ENCODE assay signal across 16 cellular contexts in genomic region chr3:67459796-67460195, GRCh38.
DNase-seq lines count a peak whose midpoint lies in the region; ATAC-seq and TF ChIP-seq lines count a peak whose summit lies in the region.
"Had no signal": no experiment of that assay in that cellular context is flagged by ENCODE, and none has a peak within 500 bp of the region (broad histone marks: within the 10 kb centered on the region; RNA-seq: fewer than 3 reads in every experiment).

No MANE protein-coding gene starts in this region.

- no peaks in the 10 kb centered on the region for H3K27me3 Mint-ChIP-seq in osteocyte (ENCODE audit: unreplicated experiment)
- H3K27me3 Mint-ChIP-seq: B cell had no signal

- no peaks in the 10 kb centered on the region for H3K9me3 Mint-ChIP-seq in osteocyte (ENCODE audit: unreplicated experiment)
- H3K9me3 Mint-ChIP-seq: CD8-positive, alpha-beta T cell had no signal

- no peak for ATAC-seq in foreskin keratinocyte
- ATAC-seq: CD8-positive, alpha-beta T cell; K562 had no signal

- H3K27ac Mint-ChIP-seq in osteocyte (ENCODE audit: unreplicated experiment) = peak overlapping the region; percentile 72
- H3K27ac Mint-ChIP-seq: B cell had no signal

- H3K4me1 ChIP-seq in foreskin keratinocyte = no peaks in the 10 kb centered on the region
- H3K4me1 ChIP-seq: BLaER1 treated with 17β-estradiol and CSF1 and Interleukin-3, amounts not matched to agents 10 nM and 100 nM had no signal

- no peaks in the 10 kb centered on the region for H3K27me3 ChIP-seq in foreskin keratinocyte
- H3K27me3 ChIP-seq: BLaER1 treated with 17β-estradiol and CSF1 and Interleukin-3, amounts not matched to agents 10 nM and 100 nM had no signal

- TF ChIP-seq CTCF in osteocyte (IDR thresholded peaks at IDR 0.05) (no peak), foreskin keratinocyte (conservative IDR thresholded peaks at IDR 0.05) (no peak)

- peaks cover 51% of the 10 kb centered on the region for H3K4me1 Mint-ChIP-seq in osteocyte (ENCODE audit: unreplicated experiment)
- H3K4me1 Mint-ChIP-seq: B cell had no signal

- H3K36me3 Mint-ChIP-seq in osteocyte (ENCODE audit: unreplicated experiment) = no peaks in the 10 kb centered on the region

- no peak overlapping the region for H3K27ac ChIP-seq in foreskin keratinocyte
- H3K27ac ChIP-seq: BLaER1 treated with 17β-estradiol and CSF1 and Interleukin-3, amounts not matched to agents 10 nM and 100 nM; GM23248; HL-60 had no signal

- DNase-seq in ELR (ENCODE audit: low read depth) (peak; percentile 7), NCI-H69 (lab: John Stamatoyannopoulos, UW) (peak; percentile 8), fibroblast of peridontal ligament (ENCODE audit: extremely low read depth) (peak; percentile 57), osteocyte (ENCODE audit: extremely low spot score, unreplicated experiment) (no peak), midbrain (lab: John Stamatoyannopoulos, UW) (no peak), foreskin keratinocyte (no peak), AG20443 (ENCODE audit: low spot score) (no peak)
- DNase-seq: ACHN; Calu3; CD8-positive, alpha-beta T cell; GDM1; GM23248 had no signal

- no peak overlapping the region for H3K4me3 Mint-ChIP-seq in osteocyte (ENCODE audit: unreplicated experiment)
- H3K4me3 Mint-ChIP-seq: B cell; CD8-positive, alpha-beta T cell had no signal

Comparison
In these comparisons a context has a peak if more than half of its experiments do, and no peak if none do; other contexts are left out.
1. DNase-seq: peak in ELR (single experiment), NCI-H69 (single experiment) and fibroblast of peridontal ligament (single experiment); none in osteocyte (single experiment), midbrain (single experiment), foreskin keratinocyte (0 of 2) and AG20443 (single experiment).